Comparison of ENCODE assay signal across 8 cellular contexts in genomic region chr15:64095795-64096485, GRCh38. TPM values are rescaled to one million over a fixed set of nuclear protein-coding genes. Genes with fewer than 3 reads are reported as not detected.
A peak's percentile ranks its signal among the peaks of the same experiment; 100 is the strongest.
DNase-seq lines count a peak whose midpoint lies in the region; ATAC-seq, FAIRE-seq and TF ChIP-seq lines count a peak whose summit lies in the region.

SNX1 (plus strand) TSS chr15:64095982; CDS start chr15:64096014, 32 bp downstream.

- peaks cover 60% of the 10 kb centered on the region for H3K79me2 ChIP-seq in endothelial cell of umbilical vein (ENCODE audit: control insufficient read depth, insufficient read depth, low read length)

- no peaks in the 10 kb centered on the region for H3K27me3 ChIP-seq in endothelial cell of umbilical vein (ENCODE audit: control insufficient read depth in 2 of 2, insufficient read depth in 2 of 2, low read length in 2 of 2)

- CTCF ChIA-PET in endothelial cell of umbilical vein (lab: Charles Lee), result interaction anchor here (1.1 to 1.8 kb wide), 4 partner anchors 11 to 486 kb away, joined by 3 to 5 read pairs (median 4); no protein-coding TSS in a partner anchor

- POLR2A ChIA-PET in endothelial cell of umbilical vein (lab: Charles Lee), result no interaction called here

- peak within 1 kb of the TSS; percentile 77 for H2AFZ ChIP-seq in endothelial cell of umbilical vein (ENCODE audit: low read depth, low read length)

- TF ChIP-seq POLR2A in endothelial cell of umbilical vein (IDR thresholded peaks at IDR 0.05; ENCODE audit: low read depth, low read length), result peak; percentile 89

- no peaks in the 10 kb centered on the region for H3K9me1 ChIP-seq in endothelial cell of umbilical vein (replicated peaks; ENCODE audit: control insufficient read depth, extremely low read depth, insufficient read depth, low read length)

- BruUV-seq in endothelial cell of umbilical vein (replicated peaks; lab: Mats Ljungman, UMichigan), result no TSS peak

- DNase-seq in COLO829 (ENCODE audit: low spot score), result peak; percentile 88
- DNase-seq in Jurkat, Clone E6-1 (ENCODE audit: low read depth, low spot score), result peak; percentile 92
- peak; percentile 54 for DNase-seq in OCI-M2 (lab: John Stamatoyannopoulos, UW; ENCODE audit: unreplicated experiment)
- DNase-seq in activated T-cell treated with anti-CD3 and anti-CD28 coated beads for 24 hours (ENCODE audit: low read depth), result peak; percentile 98
- peak; percentile 96 for DNase-seq in endothelial cell of umbilical vein (ENCODE audit: low read depth, low spot score)
- DNase-seq in midbrain (lab: John Stamatoyannopoulos, UW), result peak; percentile 98
- DNase-seq in stimulated activated CD8-positive, alpha-beta memory T cell treated with anti-CD3 and anti-CD28 coated beads, Interleukin-15, amount 100 ng/mL, for 4 hours (ENCODE audit: low read depth in 2 of 2), result peak; percentile 94 to 95

- no peaks in the 10 kb centered on the region for H4K20me1 ChIP-seq in endothelial cell of umbilical vein (replicated peaks; ENCODE audit: control insufficient read depth, extremely low read depth, insufficient read depth, low read length)

- peak within 1 kb of the TSS; percentile 98 for H3K4me3 ChIP-seq in Jurkat, Clone E6-1 (ENCODE audit: low read length)
- peak within 1 kb of the TSS; percentile 51 to 92 (median 81) for H3K4me3 ChIP-seq in endothelial cell of umbilical vein (replicated peaks in 1 of 3; ENCODE audit: insufficient read depth in 1 of 3, low read depth in 1 of 3, low read length in 3 of 3)

- peak within 1 kb of the TSS; percentile 27 for H3K27ac ChIP-seq in endothelial cell of umbilical vein (ENCODE audit: insufficient read depth, low read depth, low read length)

- peak within 1 kb of the TSS; percentile 94 for H3K4me2 ChIP-seq in endothelial cell of umbilical vein (ENCODE audit: insufficient read depth, low read length)

- dilution Hi-C loops in endothelial cell of umbilical vein (cut with MboI; ENCODE audit: extremely low pct_ligation_motif_present, low sequenced_read_pairs), result no loop called here

- intact Hi-C loops in endothelial cell of umbilical vein (cut with micrococcal nuclease), result loop anchor here (1.0 to 5.0 kb wide), 2 partner anchors 57 to 261 kb away; partner anchors contain the start of gene CSNK1G1

- H3K36me3 ChIP-seq in endothelial cell of umbilical vein (ENCODE audit: control insufficient read depth in 2 of 2, extremely low read depth in 1 of 2, insufficient read depth in 2 of 2, low read length in 2 of 2), result no peaks in the 10 kb centered on the region

- H3K9me3 ChIP-seq in endothelial cell of umbilical vein (replicated peaks; ENCODE audit: control insufficient read depth, insufficient read depth, low read length), result no peaks in the 10 kb centered on the region

- peak; percentile 51 for ATAC-seq in GM21515 (IDR thresholded peaks at IDR 0.05; ENCODE audit: unreplicated experiment)

- peak; percentile 83 for FAIRE-seq in endothelial cell of umbilical vein (lab: Jason Lieb, UNC)

- H3K4me1 ChIP-seq in endothelial cell of umbilical vein (ENCODE audit: control insufficient read depth, extremely low read depth, insufficient read depth, low read length), result peaks cover 35% of the 10 kb centered on the region

- no peak for TF ChIP-seq CTCF in endothelial cell of umbilical vein (IDR thresholded peaks at IDR 0.05; ENCODE audit: extremely low read depth in 1 of 2, insufficient read depth in 1 of 2, low read depth in 1 of 2, low read length in 2 of 2)

- H3K9ac ChIP-seq in endothelial cell of umbilical vein (replicated peaks; ENCODE audit: extremely low read depth, insufficient read depth, low read length), result peak within 1 kb of the TSS; percentile 80

TF ChIP-seq in endothelial cell of umbilical vein, 7 proteins besides CTCF, POLR2A, EP300 and RAD21:
- peak; percentile 94 for TF ChIP-seq POLR2AphosphoS5 (IDR thresholded peaks at IDR 0.05; ENCODE audit: insufficient read depth, low read depth, low read length)
- no peak for TF ChIP-seq EZH2 (IDR thresholded peaks at IDR 0.05; ENCODE audit: borderline replicate concordance, low read depth, low read length, severe bottlenecking)
- TF ChIP-seq FOS (IDR thresholded peaks at IDR 0.05; ENCODE audit: borderline replicate concordance, insufficient read depth, low read length), result no peak
- TF ChIP-seq GATA2 (IDR thresholded peaks at IDR 0.05; ENCODE audit: insufficient read depth, insufficient read length, low read depth, low read length), result no peak

RNA-seq across cellular contexts. Expression of gene SNX1, which starts in this region (rescaled TPM):
- 82.8 TPM for polyA plus RNA-seq in Jurkat, Clone E6-1 (2012; ENCODE audit: insufficient read depth, insufficient read length)
- total RNA-seq in endothelial cell of umbilical vein, result 110 and 113 TPM in 2 replicates
- 52.1 and 56.0 TPM in 2 replicates for polyA plus RNA-seq in endothelial cell of umbilical vein
- polyA plus RNA-seq in endothelial cell of umbilical vein (2011; cell fraction: cytosol; rRNA removed), result 72.0 and 73.0 TPM in 2 replicates
- 137 and 144 TPM in 2 replicates for polyA plus RNA-seq in endothelial cell of umbilical vein (2011; cell fraction: nucleus; rRNA removed)
- 55.8 and 64.3 TPM in 2 replicates for polyA plus RNA-seq in endothelial cell of umbilical vein (2012)
- polyA minus RNA-seq in endothelial cell of umbilical vein, result 55.3 and 63.4 TPM in 2 replicates
- 36.8 TPM for polyA minus RNA-seq in endothelial cell of umbilical vein (2011; cell fraction: cytosol; rRNA and poly(A)+ RNA removed)
- 38.7 and 53.7 TPM in 2 replicates for polyA minus RNA-seq in endothelial cell of umbilical vein (2011; cell fraction: nucleus; rRNA and poly(A)+ RNA removed)

Comparison
In these comparisons a context has a peak if more than half of its experiments do, and no peak if none do; other contexts are left out.
1. Peak in every context shown above with its lines: DNase-seq, ATAC-seq, H3K4me3 ChIP-seq and H3K27ac ChIP-seq.